ENCODE assay signal across 8 cellular contexts in the genomic region with DNA sequence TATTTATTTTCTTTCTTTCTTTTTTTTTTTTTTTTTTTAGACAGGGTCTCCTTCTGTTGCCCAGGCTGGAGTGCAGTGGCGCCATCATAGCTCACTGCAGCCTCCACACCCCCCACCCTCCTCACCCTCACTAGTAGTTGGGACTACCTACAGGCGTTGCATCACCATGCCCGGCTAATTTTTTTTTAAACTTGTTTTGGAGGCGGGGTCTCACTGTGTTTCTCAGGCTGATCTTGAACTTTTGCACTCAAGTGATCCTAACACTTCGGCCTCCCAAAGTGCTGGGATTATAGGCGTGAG. TPM values are rescaled to one million over a fixed set of nuclear protein-coding genes. Genes with fewer than 3 reads are reported as not detected.
DNase-seq lines count a peak whose midpoint lies in the region; ATAC-seq and TF ChIP-seq lines count a peak whose summit lies in the region.

No MANE protein-coding gene starts in this region.

- peaks cover 3% of the 10 kb centered on the region for H3K27me3 Mint-ChIP-seq in HFFc6 (ENCODE audit: insufficient read depth)
- H3K27me3 Mint-ChIP-seq in activated CD8-positive, alpha-beta T cell treated with anti-CD3 and anti-CD28 coated beads, Interleukin-2, amount 10 ng/mL, durations not matched to agents 7 days and 5 days (ENCODE audit: low read depth) = peaks cover 31% of the 10 kb centered on the region

- CTCF ChIA-PET in activated CD8-positive, alpha-beta T cell treated with anti-CD3 and anti-CD28 coated beads, Interleukin-2, amount 10 ng/mL, durations not matched to agents 7 days and 5 days (lab: Charles Lee) = interaction anchor here (0.8 to 2.9 kb wide), 6 partner anchors 9 to 236 kb away, joined by 3 to 23 read pairs (median 4); a partner anchor contains a TSS

- no peaks in the 10 kb centered on the region for H3K36me3 Mint-ChIP-seq in HFFc6 (ENCODE audit: low read depth)
- no peaks in the 10 kb centered on the region for H3K36me3 Mint-ChIP-seq in activated CD8-positive, alpha-beta T cell treated with anti-CD3 and anti-CD28 coated beads, Interleukin-2, amount 10 ng/mL, durations not matched to agents 7 days and 5 days (ENCODE audit: low read depth)

- H3K4me3 ChIP-seq in iPS-11a (ENCODE audit: low read depth, low read length) = peak overlapping the region; percentile 52

- DNase-seq in AML-193 (lab: John Stamatoyannopoulos, UW) (peak; percentile 15 to 21), HFFc6 (no peak), substantia nigra (lab: John Stamatoyannopoulos, UW) (no peak), germinal center (ENCODE audit: low spot score) (no peak), foreskin melanocyte (no peak)
- no peak for DNase-seq in activated CD8-positive, alpha-beta T cell treated with anti-CD3 and anti-CD28 coated beads, Interleukin-2, amount 10 ng/mL, durations not matched to agents 7 days and 5 days

- H3K27ac Mint-ChIP-seq in HFFc6 = no peak overlapping the region
- H3K27ac Mint-ChIP-seq in activated CD8-positive, alpha-beta T cell treated with anti-CD3 and anti-CD28 coated beads, Interleukin-2, amount 10 ng/mL, durations not matched to agents 7 days and 5 days = no peak overlapping the region

- POLR2A ChIA-PET in activated CD8-positive, alpha-beta T cell treated with anti-CD3 and anti-CD28 coated beads, Interleukin-2, amount 10 ng/mL, durations not matched to agents 7 days and 5 days (lab: Charles Lee) = interaction anchor here (0.9 kb wide), 2 partner anchors 8 to 142 kb away, joined by 4 read pairs; no protein-coding TSS in a partner anchor

- H3K9me3 Mint-ChIP-seq in HFFc6 = no peaks in the 10 kb centered on the region
- H3K9me3 Mint-ChIP-seq in activated CD8-positive, alpha-beta T cell treated with anti-CD3 and anti-CD28 coated beads, Interleukin-2, amount 10 ng/mL, durations not matched to agents 7 days and 5 days (ENCODE audit: insufficient read depth) = no peaks in the 10 kb centered on the region

- ATAC-seq in activated CD8-positive, alpha-beta T cell treated with anti-CD3 and anti-CD28 coated beads, Interleukin-2, amount 10 ng/mL, durations not matched to agents 7 days and 5 days = peak; percentile 12
- no peak for ATAC-seq in GM18858 (IDR thresholded peaks at IDR 0.05; ENCODE audit: unreplicated experiment)

- no peak for TF ChIP-seq CTCF in HFFc6 (IDR thresholded peaks at IDR 0.05)

- H3K4me1 Mint-ChIP-seq in HFFc6 (ENCODE audit: low read depth) = peaks cover 21% of the 10 kb centered on the region
- peaks cover 4% of the 10 kb centered on the region for H3K4me1 Mint-ChIP-seq in activated CD8-positive, alpha-beta T cell treated with anti-CD3 and anti-CD28 coated beads, Interleukin-2, amount 10 ng/mL, durations not matched to agents 7 days and 5 days (ENCODE audit: low read depth)

- H3K27ac ChIP-seq in substantia nigra (ENCODE audit: low read depth, low read length, poor library complexity, severe bottlenecking) = peak overlapping the region; percentile 84

- H3K4me3 Mint-ChIP-seq in HFFc6 = peak overlapping the region; percentile 53
- peak overlapping the region; percentile 54 for H3K4me3 Mint-ChIP-seq in activated CD8-positive, alpha-beta T cell treated with anti-CD3 and anti-CD28 coated beads, Interleukin-2, amount 10 ng/mL, durations not matched to agents 7 days and 5 days

RNA-seq across cellular contexts. Expression of a gene that starts 33.6 kb away (rescaled TPM):
- under 1 TPM; 0.09 to 0.14 (median 0.11) TPM for total RNA-seq in HFFc6 (2021; fragmentation: NEBNext Ultra II Directional; extraction: Animal tissue kit (Norgen Biotek cat#: 25700))
- total RNA-seq in activated CD8-positive, alpha-beta T cell treated with anti-CD3 and anti-CD28 coated beads, Interleukin-2, amount 10 ng/mL, durations not matched to agents 7 days and 5 days = under 1 TPM in 1 of 2 experiments, not detected in 1; 0.16 TPM

Comparison
In these comparisons a context has a peak if more than half of its experiments do, and no peak if none do; other contexts are left out.
1. DNase-seq: peak in AML-193 (2 of 2); none in HFFc6 (single experiment), activated CD8-positive, alpha-beta T cell treated with anti-CD3 and anti-CD28 coated beads, Interleukin-2, amount 10 ng/mL, durations not matched to agents 7 days and 5 days (single experiment), substantia nigra (0 of 49), germinal center (single experiment) and foreskin melanocyte (single experiment).